ENCODE assay signal across 8 cellular contexts in the genomic region with DNA sequence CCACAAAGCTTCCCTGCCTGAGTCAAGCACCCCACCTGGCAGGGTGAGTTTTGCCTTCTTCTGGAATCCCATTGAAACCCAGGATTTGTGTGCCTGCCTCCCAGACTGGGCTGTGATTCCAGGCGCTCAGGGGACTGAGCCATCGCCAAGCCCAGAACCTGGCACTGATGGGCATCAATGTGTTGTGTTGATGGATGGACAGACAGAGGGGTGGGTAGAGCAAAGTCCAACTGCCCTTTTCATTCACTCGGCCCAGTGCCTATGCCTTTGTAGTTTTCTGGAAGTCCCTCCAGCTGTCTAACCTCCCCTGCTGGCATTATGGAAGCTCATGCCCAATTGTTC.
A peak's percentile ranks its signal among the peaks of the same experiment; 100 is the strongest.
DNase-seq lines count a peak whose midpoint lies in the region; ATAC-seq and TF ChIP-seq lines count a peak whose summit lies in the region.

No MANE protein-coding gene starts in this region.

- H3K27ac Mint-ChIP-seq in endothelial cell (ENCODE audit: unreplicated experiment), result peak overlapping the region; percentile 87
- H3K27ac Mint-ChIP-seq in neural progenitor cell, result peak overlapping the region; percentile 99
- H3K27ac Mint-ChIP-seq in stimulated activated memory B cell treated with anti-CD40 and anti-IgM and Interleukin-4, amounts not matched to agents 10 μg/mL and 1 μg/mL and 100 μg/mL, for 72 hours, result no peak overlapping the region

- no peaks in the 10 kb centered on the region for H3K9me3 ChIP-seq in PC-3 (ENCODE audit: low read length)
- no peaks in the 10 kb centered on the region for H3K9me3 ChIP-seq in neural progenitor cell (ENCODE audit: low read depth)

- H3K27ac ChIP-seq in PC-3 (ENCODE audit: low read length), result 0 out of 2 replicates have a peak overlapping the region, but pooled peaks have one; percentile 6
- no peak overlapping the region for H3K27ac ChIP-seq in neural progenitor cell

- CTCF ChIA-PET in PC-3 (lab: Charles Lee), result no interaction called here

- H3K4me3 ChIP-seq in AG10803 (ENCODE audit: low read length) (peak overlapping the region; percentile 72), PC-3 (ENCODE audit: low read length) (peak overlapping the region; percentile 66), neural progenitor cell (peak overlapping the region; percentile 48)

- no peaks in the 10 kb centered on the region for H3F3A ChIP-seq in PC-3 (ENCODE audit: low read length, unreplicated experiment)
- H3F3A ChIP-seq in neural progenitor cell (ENCODE audit: low read depth), result peaks cover 7% of the 10 kb centered on the region

- no peaks in the 10 kb centered on the region for H3K36me3 ChIP-seq in PC-3 (ENCODE audit: low read depth, low read length)
- H3K36me3 ChIP-seq in neural progenitor cell, result no peaks in the 10 kb centered on the region

- no peaks in the 10 kb centered on the region for H3K9me3 Mint-ChIP-seq in endothelial cell (ENCODE audit: unreplicated experiment)
- no peaks in the 10 kb centered on the region for H3K9me3 Mint-ChIP-seq in neural progenitor cell
- no peaks in the 10 kb centered on the region for H3K9me3 Mint-ChIP-seq in stimulated activated memory B cell treated with anti-CD40 and anti-IgM and Interleukin-4, amounts not matched to agents 10 μg/mL and 1 μg/mL and 100 μg/mL, for 72 hours

- DNase-seq in AG10803 (ENCODE audit: low read depth) (no peak), PC-3 (peak; percentile 21), endothelial cell (ENCODE audit: low spot score) (no peak), neural progenitor cell (ENCODE audit: low spot score) (no peak), 8988T (no peak), occipital lobe (lab: John Stamatoyannopoulos, UW) (no peak)

- BruUV-seq in PC-3 (replicated peaks; lab: Mats Ljungman, UMichigan), result no TSS peak

- H4K20me1 ChIP-seq in PC-3 (ENCODE audit: low read length), result no peaks in the 10 kb centered on the region
- H4K20me1 ChIP-seq in neural progenitor cell (ENCODE audit: low read depth), result no peaks in the 10 kb centered on the region

- H3K9me2 ChIP-seq in PC-3 (replicated peaks; ENCODE audit: low read length), result no peaks in the 10 kb centered on the region

- POLR2A ChIA-PET in PC-3 (lab: Charles Lee; ENCODE audit: unreplicated experiment), result interaction anchor here (0.7 kb wide), 1 partner anchor 1729 kb away, joined by 6 read pairs; no protein-coding TSS in a partner anchor

- ATAC-seq in PC-3 (no peak), GM19463 (IDR thresholded peaks at IDR 0.05; ENCODE audit: unreplicated experiment) (no peak)
- ATAC-seq in stimulated activated memory B cell treated with anti-CD40 and anti-IgM and Interleukin-4, amounts not matched to agents 10 μg/mL and 1 μg/mL and 100 μg/mL, for 72 hours, result no peak

- H3K4me2 ChIP-seq in PC-3 (ENCODE audit: low read length), result peak overlapping the region; percentile 86
- peak overlapping the region; percentile 81 for H3K4me2 ChIP-seq in neural progenitor cell

- no peaks in the 10 kb centered on the region for H3K27me3 ChIP-seq in PC-3 (ENCODE audit: low read length)
- peaks cover 17% of the 10 kb centered on the region for H3K27me3 ChIP-seq in neural progenitor cell

- H3K4me1 Mint-ChIP-seq in endothelial cell (ENCODE audit: unreplicated experiment) (peaks cover 11% of the 10 kb centered on the region), neural progenitor cell (peaks cover 58% of the 10 kb centered on the region)
- H3K4me1 Mint-ChIP-seq in stimulated activated memory B cell treated with anti-CD40 and anti-IgM and Interleukin-4, amounts not matched to agents 10 μg/mL and 1 μg/mL and 100 μg/mL, for 72 hours, result peaks cover 24% of the 10 kb centered on the region

- peaks cover 10% of the 10 kb centered on the region for H3K4me1 ChIP-seq in PC-3 (ENCODE audit: insufficient read depth, low read length)
- peaks cover 32% of the 10 kb centered on the region for H3K4me1 ChIP-seq in neural progenitor cell

- TF ChIP-seq CTCF in AG10803 (conservative IDR thresholded peaks at IDR 0.05; ENCODE audit: low read length) (no peak), PC-3 (conservative IDR thresholded peaks at IDR 0.05; ENCODE audit: low read depth, low read length) (no peak), endothelial cell (IDR thresholded peaks at IDR 0.05; ENCODE audit: unreplicated experiment) (no peak), neural progenitor cell (IDR thresholded peaks at IDR 0.05) (no peak)

- H3K36me3 Mint-ChIP-seq in endothelial cell (ENCODE audit: low read depth, unreplicated experiment), result no peaks in the 10 kb centered on the region
- H3K36me3 Mint-ChIP-seq in neural progenitor cell, result no peaks in the 10 kb centered on the region
- H3K36me3 Mint-ChIP-seq in stimulated activated memory B cell treated with anti-CD40 and anti-IgM and Interleukin-4, amounts not matched to agents 10 μg/mL and 1 μg/mL and 100 μg/mL, for 72 hours, result no peaks in the 10 kb centered on the region

- H3K9ac ChIP-seq in PC-3 (ENCODE audit: low read length) (no peak overlapping the region), neural progenitor cell (peak overlapping the region; percentile 4)

- H3K79me2 ChIP-seq in PC-3 (ENCODE audit: low read length) (no peaks in the 10 kb centered on the region), neural progenitor cell (ENCODE audit: low read depth) (no peaks in the 10 kb centered on the region)

- H3K27me3 Mint-ChIP-seq in endothelial cell (ENCODE audit: unreplicated experiment), result peaks cover 18% of the 10 kb centered on the region
- H3K27me3 Mint-ChIP-seq in neural progenitor cell (ENCODE audit: insufficient read depth, low read depth), result peaks cover 12% of the 10 kb centered on the region
- peaks cover 56% of the 10 kb centered on the region for H3K27me3 Mint-ChIP-seq in stimulated activated memory B cell treated with anti-CD40 and anti-IgM and Interleukin-4, amounts not matched to agents 10 μg/mL and 1 μg/mL and 100 μg/mL, for 72 hours

- H2AFZ ChIP-seq in PC-3 (ENCODE audit: low read length), result no peak overlapping the region
- H2AFZ ChIP-seq in neural progenitor cell (replicated peaks), result no peak overlapping the region

- intact Hi-C loops in PC-3 (cut with micrococcal nuclease), result no loop called here

- peak overlapping the region; percentile 81 for H3K4me3 Mint-ChIP-seq in endothelial cell (ENCODE audit: unreplicated experiment)
- peak overlapping the region; percentile 88 for H3K4me3 Mint-ChIP-seq in neural progenitor cell
- H3K4me3 Mint-ChIP-seq in stimulated activated memory B cell treated with anti-CD40 and anti-IgM and Interleukin-4, amounts not matched to agents 10 μg/mL and 1 μg/mL and 100 μg/mL, for 72 hours, result no peak overlapping the region
